Comparison of ENCODE assay signal across 1 cellular context in the genomic region with DNA sequence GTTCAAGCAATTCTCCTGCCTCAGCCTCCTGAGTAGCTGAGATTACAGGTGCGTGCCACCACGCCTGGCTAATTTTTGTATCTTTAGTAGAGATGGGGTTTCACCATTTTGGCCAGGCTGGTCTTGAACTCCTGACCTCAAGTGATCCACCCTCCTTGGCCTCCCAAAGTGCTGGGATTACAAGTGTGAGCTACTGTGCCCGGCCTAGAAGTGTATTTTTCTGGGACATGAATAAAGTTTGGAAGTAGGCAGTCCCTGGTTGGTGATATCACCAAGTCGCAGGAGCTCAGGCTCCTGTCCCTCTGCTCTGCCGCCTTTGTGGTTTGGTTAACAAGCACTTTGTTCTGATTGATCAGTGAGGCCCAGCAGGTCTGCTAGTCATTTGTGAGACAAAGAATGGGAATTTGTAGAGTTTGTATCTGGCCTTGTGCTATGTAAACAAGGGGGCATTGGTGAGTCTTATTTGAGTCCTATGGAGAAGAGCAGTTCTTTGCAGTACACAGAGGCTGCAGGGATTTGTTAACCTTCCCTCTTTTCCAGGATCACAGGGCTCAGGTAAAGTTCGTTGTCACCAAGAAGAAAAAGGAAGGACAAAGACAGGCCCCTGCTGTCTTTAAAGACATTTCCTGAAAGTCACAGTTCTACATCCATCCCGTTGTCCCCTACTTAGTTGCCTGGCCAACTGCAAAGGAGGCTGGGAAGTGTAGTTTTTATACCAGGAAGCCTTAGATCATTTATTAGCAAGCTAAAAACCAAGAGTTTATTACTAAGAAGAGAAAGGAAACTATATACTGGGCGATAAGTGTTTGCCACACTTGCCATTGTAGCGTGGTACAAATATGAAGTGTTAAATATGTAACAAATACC.
TF ChIP-seq lines count a peak whose summit lies in the region.

No MANE protein-coding gene starts in this region.

TF ChIP-seq in HepG2, 621 proteins besides CTCF, POLR2A, EP300 and RAD21 (continued from another document and continues in another):
- TF ChIP-seq, protein P1, sequence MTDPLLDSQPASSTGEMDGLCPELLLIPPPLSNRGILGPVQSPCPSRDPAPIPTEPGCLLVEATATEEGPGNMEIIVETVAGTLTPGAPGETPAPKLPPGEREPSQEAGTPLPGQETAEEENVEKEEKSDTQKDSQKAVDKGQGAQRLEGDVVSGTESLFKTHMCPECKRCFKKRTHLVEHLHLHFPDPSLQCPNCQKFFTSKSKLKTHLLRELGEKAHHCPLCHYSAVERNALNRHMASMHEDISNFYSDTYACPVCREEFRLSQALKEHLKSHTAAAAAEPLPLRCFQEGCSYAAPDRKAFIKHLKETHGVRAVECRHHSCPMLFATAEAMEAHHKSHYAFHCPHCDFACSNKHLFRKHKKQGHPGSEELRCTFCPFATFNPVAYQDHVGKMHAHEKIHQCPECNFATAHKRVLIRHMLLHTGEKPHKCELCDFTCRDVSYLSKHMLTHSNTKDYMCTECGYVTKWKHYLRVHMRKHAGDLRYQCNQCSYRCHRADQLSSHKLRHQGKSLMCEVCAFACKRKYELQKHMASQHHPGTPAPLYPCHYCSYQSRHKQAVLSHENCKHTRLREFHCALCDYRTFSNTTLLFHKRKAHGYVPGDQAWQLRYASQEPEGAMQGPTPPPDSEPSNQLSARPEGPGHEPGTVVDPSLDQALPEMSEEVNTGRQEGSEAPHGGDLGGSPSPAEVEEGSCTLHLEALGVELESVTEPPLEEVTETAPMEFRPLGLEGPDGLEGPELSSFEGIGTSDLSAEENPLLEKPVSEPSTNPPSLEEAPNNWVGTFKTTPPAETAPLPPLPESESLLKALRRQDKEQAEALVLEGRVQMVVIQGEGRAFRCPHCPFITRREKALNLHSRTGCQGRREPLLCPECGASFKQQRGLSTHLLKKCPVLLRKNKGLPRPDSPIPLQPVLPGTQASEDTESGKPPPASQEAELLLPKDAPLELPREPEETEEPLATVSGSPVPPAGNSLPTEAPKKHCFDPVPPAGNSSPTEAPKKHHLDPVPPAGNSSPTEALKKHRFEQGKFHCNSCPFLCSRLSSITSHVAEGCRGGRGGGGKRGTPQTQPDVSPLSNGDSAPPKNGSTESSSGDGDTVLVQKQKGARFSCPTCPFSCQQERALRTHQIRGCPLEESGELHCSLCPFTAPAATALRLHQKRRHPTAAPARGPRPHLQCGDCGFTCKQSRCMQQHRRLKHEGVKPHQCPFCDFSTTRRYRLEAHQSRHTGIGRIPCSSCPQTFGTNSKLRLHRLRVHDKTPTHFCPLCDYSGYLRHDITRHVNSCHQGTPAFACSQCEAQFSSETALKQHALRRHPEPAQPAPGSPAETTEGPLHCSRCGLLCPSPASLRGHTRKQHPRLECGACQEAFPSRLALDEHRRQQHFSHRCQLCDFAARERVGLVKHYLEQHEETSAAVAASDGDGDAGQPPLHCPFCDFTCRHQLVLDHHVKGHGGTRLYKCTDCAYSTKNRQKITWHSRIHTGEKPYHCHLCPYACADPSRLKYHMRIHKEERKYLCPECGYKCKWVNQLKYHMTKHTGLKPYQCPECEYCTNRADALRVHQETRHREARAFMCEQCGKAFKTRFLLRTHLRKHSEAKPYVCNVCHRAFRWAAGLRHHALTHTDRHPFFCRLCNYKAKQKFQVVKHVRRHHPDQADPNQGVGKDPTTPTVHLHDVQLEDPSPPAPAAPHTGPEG (CRISPR knock-in tag; IDR thresholded peaks at IDR 0.05): no peak
- no peak for TF ChIP-seq ZNF362 (CRISPR knock-in tag; IDR thresholded peaks at IDR 0.05; ENCODE audit: borderline replicate concordance)
- no peak for TF ChIP-seq E2F1 (CRISPR knock-in tag; IDR thresholded peaks at IDR 0.05)
- TF ChIP-seq, protein P2, sequence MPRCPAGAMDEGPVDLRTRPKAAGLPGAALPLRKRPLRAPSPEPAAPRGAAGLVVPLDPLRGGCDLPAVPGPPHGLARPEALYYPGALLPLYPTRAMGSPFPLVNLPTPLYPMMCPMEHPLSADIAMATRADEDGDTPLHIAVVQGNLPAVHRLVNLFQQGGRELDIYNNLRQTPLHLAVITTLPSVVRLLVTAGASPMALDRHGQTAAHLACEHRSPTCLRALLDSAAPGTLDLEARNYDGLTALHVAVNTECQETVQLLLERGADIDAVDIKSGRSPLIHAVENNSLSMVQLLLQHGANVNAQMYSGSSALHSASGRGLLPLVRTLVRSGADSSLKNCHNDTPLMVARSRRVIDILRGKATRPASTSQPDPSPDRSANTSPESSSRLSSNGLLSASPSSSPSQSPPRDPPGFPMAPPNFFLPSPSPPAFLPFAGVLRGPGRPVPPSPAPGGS (CRISPR knock-in tag; IDR thresholded peaks at IDR 0.05): 0 out of 2 replicates have a peak, but pooled peaks have one; percentile 45
- TF ChIP-seq HCFC1 (IDR thresholded peaks at IDR 0.05; ENCODE audit: low read depth, low read length): peak; percentile 55; the same call in 1 of the 2 replicates
- TF ChIP-seq SOX5 (CRISPR knock-in tag; IDR thresholded peaks at IDR 0.05; ENCODE audit: borderline replicate concordance): peak; percentile 93
- TF ChIP-seq FOXJ3 (CRISPR knock-in tag; IDR thresholded peaks at IDR 0.05; ENCODE audit: borderline replicate concordance): peak; percentile 63; the same call in 1 of the 2 replicates
- peak; percentile 56 for TF ChIP-seq BCL6 (CRISPR knock-in tag; IDR thresholded peaks at IDR 0.05)
- TF ChIP-seq, protein P3, sequence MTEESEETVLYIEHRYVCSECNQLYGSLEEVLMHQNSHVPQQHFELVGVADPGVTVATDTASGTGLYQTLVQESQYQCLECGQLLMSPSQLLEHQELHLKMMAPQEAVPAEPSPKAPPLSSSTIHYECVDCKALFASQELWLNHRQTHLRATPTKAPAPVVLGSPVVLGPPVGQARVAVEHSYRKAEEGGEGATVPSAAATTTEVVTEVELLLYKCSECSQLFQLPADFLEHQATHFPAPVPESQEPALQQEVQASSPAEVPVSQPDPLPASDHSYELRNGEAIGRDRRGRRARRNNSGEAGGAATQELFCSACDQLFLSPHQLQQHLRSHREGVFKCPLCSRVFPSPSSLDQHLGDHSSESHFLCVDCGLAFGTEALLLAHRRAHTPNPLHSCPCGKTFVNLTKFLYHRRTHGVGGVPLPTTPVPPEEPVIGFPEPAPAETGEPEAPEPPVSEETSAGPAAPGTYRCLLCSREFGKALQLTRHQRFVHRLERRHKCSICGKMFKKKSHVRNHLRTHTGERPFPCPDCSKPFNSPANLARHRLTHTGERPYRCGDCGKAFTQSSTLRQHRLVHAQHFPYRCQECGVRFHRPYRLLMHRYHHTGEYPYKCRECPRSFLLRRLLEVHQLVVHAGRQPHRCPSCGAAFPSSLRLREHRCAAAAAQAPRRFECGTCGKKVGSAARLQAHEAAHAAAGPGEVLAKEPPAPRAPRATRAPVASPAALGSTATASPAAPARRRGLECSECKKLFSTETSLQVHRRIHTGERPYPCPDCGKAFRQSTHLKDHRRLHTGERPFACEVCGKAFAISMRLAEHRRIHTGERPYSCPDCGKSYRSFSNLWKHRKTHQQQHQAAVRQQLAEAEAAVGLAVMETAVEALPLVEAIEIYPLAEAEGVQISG (CRISPR knock-in tag; IDR thresholded peaks at IDR 0.05): peak; percentile 28
- TF ChIP-seq, protein P4, sequence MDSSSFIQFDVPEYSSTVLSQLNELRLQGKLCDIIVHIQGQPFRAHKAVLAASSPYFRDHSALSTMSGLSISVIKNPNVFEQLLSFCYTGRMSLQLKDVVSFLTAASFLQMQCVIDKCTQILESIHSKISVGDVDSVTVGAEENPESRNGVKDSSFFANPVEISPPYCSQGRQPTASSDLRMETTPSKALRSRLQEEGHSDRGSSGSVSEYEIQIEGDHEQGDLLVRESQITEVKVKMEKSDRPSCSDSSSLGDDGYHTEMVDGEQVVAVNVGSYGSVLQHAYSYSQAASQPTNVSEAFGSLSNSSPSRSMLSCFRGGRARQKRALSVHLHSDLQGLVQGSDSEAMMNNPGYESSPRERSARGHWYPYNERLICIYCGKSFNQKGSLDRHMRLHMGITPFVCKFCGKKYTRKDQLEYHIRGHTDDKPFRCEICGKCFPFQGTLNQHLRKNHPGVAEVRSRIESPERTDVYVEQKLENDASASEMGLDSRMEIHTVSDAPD (CRISPR knock-in tag; IDR thresholded peaks at IDR 0.05): peak; percentile 88
- no peak for TF ChIP-seq SOX6 (IDR thresholded peaks at IDR 0.05)
- peak; percentile 98 for TF ChIP-seq SOX6 (CRISPR knock-in tag; IDR thresholded peaks at IDR 0.05)
- TF ChIP-seq BATF2 (CRISPR knock-in tag; IDR thresholded peaks at IDR 0.05): no peak
- peak; percentile 33; the same call in 1 of the 2 replicates for TF ChIP-seq HMG20A (CRISPR knock-in tag; IDR thresholded peaks at IDR 0.05; ENCODE audit: borderline replicate concordance)
- no peak for TF ChIP-seq ZNF34 (CRISPR knock-in tag; IDR thresholded peaks at IDR 0.05; ENCODE audit: borderline replicate concordance)
- 0 out of 2 replicates have a peak, but pooled peaks have one; percentile 18 for TF ChIP-seq ZNF784 (CRISPR knock-in tag; IDR thresholded peaks at IDR 0.05; ENCODE audit: borderline replicate concordance)
- TF ChIP-seq GABPA (IDR thresholded peaks at IDR 0.05; ENCODE audit: low read depth, low read length): no peak
- TF ChIP-seq GABPA (CRISPR knock-in tag; IDR thresholded peaks at IDR 0.05; ENCODE audit: low read depth): peak; percentile 24; the same call in 1 of the 2 replicates
- TF ChIP-seq MZF1 (CRISPR knock-in tag; IDR thresholded peaks at IDR 0.05; ENCODE audit: borderline replicate concordance): no peak
- TF ChIP-seq ZMYM4 (CRISPR knock-in tag; IDR thresholded peaks at IDR 0.05): peak; percentile 54; the same call in 1 of the 2 replicates
- no peak for TF ChIP-seq CSRNP2 (CRISPR knock-in tag; conservative IDR thresholded peaks at IDR 0.05; ENCODE audit: low read depth)
- TF ChIP-seq PHF5A (CRISPR knock-in tag; IDR thresholded peaks at IDR 0.05; ENCODE audit: low read depth, unreplicated experiment): no peak
- peak; percentile 47; the same call in 1 of the 2 replicates for TF ChIP-seq KDM6A (CRISPR knock-in tag; IDR thresholded peaks at IDR 0.05; ENCODE audit: low read depth)
- TF ChIP-seq ISL2 (CRISPR knock-in tag; IDR thresholded peaks at IDR 0.05): peak; percentile 52; the same call in 1 of the 2 replicates
- TF ChIP-seq ZNF468 (CRISPR knock-in tag; IDR thresholded peaks at IDR 0.05): no peak
- TF ChIP-seq ZFX (CRISPR knock-in tag; IDR thresholded peaks at IDR 0.05; ENCODE audit: low read depth): peak; percentile 56; the same call in 1 of the 2 replicates
- TF ChIP-seq ZNF30 (CRISPR knock-in tag; IDR thresholded peaks at IDR 0.05): no peak
- peak; percentile 26; the same call in 1 of the 2 replicates for TF ChIP-seq KDM5B (CRISPR knock-in tag; IDR thresholded peaks at IDR 0.05; ENCODE audit: borderline replicate concordance)
- peak; percentile 76; the same call in 1 of the 2 replicates for TF ChIP-seq ONECUT2 (CRISPR knock-in tag; IDR thresholded peaks at IDR 0.05)
- TF ChIP-seq ZNF296 (CRISPR knock-in tag; conservative IDR thresholded peaks at IDR 0.05): no peak
- TF ChIP-seq TAF15 (IDR thresholded peaks at IDR 0.05; ENCODE audit: low read depth, low read length, poor library complexity, severe bottlenecking): no peak
- peak; percentile 30; the same call in 1 of the 2 replicates for TF ChIP-seq ZGPAT (CRISPR knock-in tag; IDR thresholded peaks at IDR 0.05)
- no peak for TF ChIP-seq ZNF432 (CRISPR knock-in tag; IDR thresholded peaks at IDR 0.05; ENCODE audit: borderline replicate concordance)
- no peak; the same call in 1 of the 2 replicates for TF ChIP-seq ZNF746 (CRISPR knock-in tag; IDR thresholded peaks at IDR 0.05)
